In the genomic region with DNA sequence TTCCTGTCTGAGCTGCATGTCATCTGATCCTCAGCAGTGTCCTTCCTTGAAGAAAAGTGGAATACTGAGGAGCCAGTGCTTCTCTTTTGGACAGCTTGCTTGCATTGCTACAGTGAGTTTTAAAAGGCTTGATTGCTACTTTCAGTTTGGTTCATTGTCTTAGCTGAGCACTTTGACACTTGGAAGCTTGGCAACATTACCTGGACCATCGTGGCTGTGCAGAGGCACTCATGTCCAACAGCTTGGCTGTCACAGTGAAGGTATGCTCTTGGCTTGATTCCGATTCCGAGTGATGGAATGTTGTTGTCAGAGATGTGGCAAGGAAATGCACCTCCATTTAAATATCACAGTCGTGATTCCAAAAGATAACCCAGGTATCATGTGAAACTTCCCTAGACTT, we compare ENCODE assay signal across 1 cellular context.
TF ChIP-seq lines count a peak whose summit lies in the region.

No MANE protein-coding gene starts in this region.

TF ChIP-seq in IMR-90, 13 proteins besides CTCF, POLR2A, EP300 and RAD21:
- TF ChIP-seq CEBPB (IDR thresholded peaks at IDR 0.05; ENCODE audit: low read depth, low read length): no peak
- TF ChIP-seq FOS (IDR thresholded peaks at IDR 0.05; ENCODE audit: low read depth, low read length): no peak
- TF ChIP-seq CHD1 (IDR thresholded peaks at IDR 0.05; ENCODE audit: low read depth, low read length): no peak
- TF ChIP-seq BHLHE40 (IDR thresholded peaks at IDR 0.05; ENCODE audit: low read depth, low read length): no peak
- TF ChIP-seq MXI1 (IDR thresholded peaks at IDR 0.05; ENCODE audit: borderline replicate concordance, low read depth, low read length): no peak
- TF ChIP-seq, protein P1, sequence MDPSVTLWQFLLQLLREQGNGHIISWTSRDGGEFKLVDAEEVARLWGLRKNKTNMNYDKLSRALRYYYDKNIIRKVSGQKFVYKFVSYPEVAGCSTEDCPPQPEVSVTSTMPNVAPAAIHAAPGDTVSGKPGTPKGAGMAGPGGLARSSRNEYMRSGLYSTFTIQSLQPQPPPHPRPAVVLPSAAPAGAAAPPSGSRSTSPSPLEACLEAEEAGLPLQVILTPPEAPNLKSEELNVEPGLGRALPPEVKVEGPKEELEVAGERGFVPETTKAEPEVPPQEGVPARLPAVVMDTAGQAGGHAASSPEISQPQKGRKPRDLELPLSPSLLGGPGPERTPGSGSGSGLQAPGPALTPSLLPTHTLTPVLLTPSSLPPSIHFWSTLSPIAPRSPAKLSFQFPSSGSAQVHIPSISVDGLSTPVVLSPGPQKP (IDR thresholded peaks at IDR 0.05; ENCODE audit: borderline replicate concordance, low read depth, low read length): no peak
- no peak for TF ChIP-seq RCOR1 (IDR thresholded peaks at IDR 0.05; ENCODE audit: insufficient replicate concordance, low read length)
- TF ChIP-seq RFX5 (IDR thresholded peaks at IDR 0.05; ENCODE audit: low read depth, low read length): no peak
- TF ChIP-seq MAFK (IDR thresholded peaks at IDR 0.05; ENCODE audit: low read depth, low read length): no peak
- no peak for TF ChIP-seq NFE2L2 (IDR thresholded peaks at IDR 0.05; ENCODE audit: low read depth, low read length)
- TF ChIP-seq SMC3 (IDR thresholded peaks at IDR 0.05; ENCODE audit: low read depth, low read length): no peak
- TF ChIP-seq MAZ (IDR thresholded peaks at IDR 0.05; ENCODE audit: borderline replicate concordance, low read depth, low read length): no peak
- TF ChIP-seq, protein P2, sequence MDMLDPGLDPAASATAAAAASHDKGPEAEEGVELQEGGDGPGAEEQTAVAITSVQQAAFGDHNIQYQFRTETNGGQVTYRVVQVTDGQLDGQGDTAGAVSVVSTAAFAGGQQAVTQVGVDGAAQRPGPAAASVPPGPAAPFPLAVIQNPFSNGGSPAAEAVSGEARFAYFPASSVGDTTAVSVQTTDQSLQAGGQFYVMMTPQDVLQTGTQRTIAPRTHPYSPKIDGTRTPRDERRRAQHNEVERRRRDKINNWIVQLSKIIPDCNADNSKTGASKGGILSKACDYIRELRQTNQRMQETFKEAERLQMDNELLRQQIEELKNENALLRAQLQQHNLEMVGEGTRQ (IDR thresholded peaks at IDR 0.05; ENCODE audit: low read depth, low read length): no peak
